Comparison of ENCODE assay signal across 12 cellular contexts in the genomic region with DNA sequence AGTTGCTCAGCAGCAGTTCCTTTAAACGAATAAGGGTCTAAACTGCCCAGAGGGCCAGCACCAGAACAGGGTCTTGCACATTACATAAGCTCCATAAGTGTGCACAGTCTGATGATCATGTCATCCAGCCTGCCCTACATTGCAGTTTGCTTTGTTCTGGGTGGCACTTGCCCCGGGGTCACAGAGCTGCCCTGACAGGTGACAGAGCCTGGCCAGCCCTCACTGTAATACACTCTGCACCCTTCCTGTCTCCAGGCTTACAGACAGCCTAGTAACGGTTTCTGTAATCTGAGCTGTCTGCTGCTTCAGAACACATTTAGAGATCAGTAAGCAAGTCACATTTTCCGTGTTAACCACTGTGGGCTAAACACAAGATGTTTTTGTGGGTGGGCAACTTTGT.
DNase-seq lines count a peak whose midpoint lies in the region; ATAC-seq and TF ChIP-seq lines count a peak whose summit lies in the region.
"Had no signal": no experiment of that assay in that cellular context is flagged by ENCODE, and none has a peak within 500 bp of the region (broad histone marks: within the 10 kb centered on the region; RNA-seq: fewer than 3 reads in every experiment).

No MANE protein-coding gene starts in this region.

- H3K36me3 ChIP-seq in brain microvascular endothelial cell (replicated peaks): no peaks in the 10 kb centered on the region

- peak; percentile 45 to 60 for ATAC-seq in activated CD4-positive, CD25-positive, alpha-beta regulatory T cell treated with anti-CD3 and anti-CD28 coated beads, Interleukin-2, amount 50 U/mL, for 24 hours
- peak; percentile 63 to 66 for ATAC-seq in stimulated activated naive B cell treated with anti-CD40 and anti-IgM and Interleukin-4, amounts not matched to agents 10 μg/mL and 1 μg/mL and 100 μg/mL, for 72 hours (replicated peaks)

- in situ Hi-C loops in brain microvascular endothelial cell (cut with HindIII; ENCODE audit: low pct_ligation_motif_present, low sequenced_read_pairs): no loop called here

- H3K4me3 ChIP-seq in brain microvascular endothelial cell (ENCODE audit: low read depth, low read length): no peak overlapping the region

- H3K27ac Mint-ChIP-seq in stimulated activated naive B cell treated with anti-CD40 and anti-IgM and Interleukin-4, amounts not matched to agents 10 μg/mL and 1 μg/mL and 100 μg/mL, for 72 hours: no peak overlapping the region

- peaks cover 22 to 35% of the 10 kb centered on the region in 2 donors for H3K4me1 Mint-ChIP-seq in stimulated activated naive B cell treated with anti-CD40 and anti-IgM and Interleukin-4, amounts not matched to agents 10 μg/mL and 1 μg/mL and 100 μg/mL, for 72 hours

- H3K9me3 Mint-ChIP-seq in stimulated activated naive B cell treated with anti-CD40 and anti-IgM and Interleukin-4, amounts not matched to agents 10 μg/mL and 1 μg/mL and 100 μg/mL, for 72 hours: peaks cover 2% of the 10 kb centered on the region in 2 donors
- H3K9me3 Mint-ChIP-seq: central memory CD8-positive, alpha-beta T cell had no signal

- H3K36me3 Mint-ChIP-seq in stimulated activated naive B cell treated with anti-CD40 and anti-IgM and Interleukin-4, amounts not matched to agents 10 μg/mL and 1 μg/mL and 100 μg/mL, for 72 hours: peaks cover 14 to 43% of the 10 kb centered on the region in 2 donors

- H3K27me3 ChIP-seq in brain microvascular endothelial cell (replicated peaks): no peaks in the 10 kb centered on the region

- TF ChIP-seq CTCF in brain microvascular endothelial cell (IDR thresholded peaks at IDR 0.05; ENCODE audit: low read depth, low read length, missing control alignments): no peak

- H3K27me3 Mint-ChIP-seq in stimulated activated naive B cell treated with anti-CD40 and anti-IgM and Interleukin-4, amounts not matched to agents 10 μg/mL and 1 μg/mL and 100 μg/mL, for 72 hours: no peaks in the 10 kb centered on the region
- H3K27me3 Mint-ChIP-seq: central memory CD8-positive, alpha-beta T cell had no signal

- DNase-seq in activated CD4-positive, CD25-positive, alpha-beta regulatory T cell (lab: John Stamatoyannopoulos, UW): no peak
- DNase-seq in SK-N-DZ (ENCODE audit: low spot score): peak; percentile 38
- DNase-seq in iPS-NIHi11 (ENCODE audit: low spot score): peak; percentile 30
- DNase-seq in stimulated activated naive B cell treated with anti-CD40 and anti-IgM and Interleukin-4, amounts not matched to agents 10 μg/mL and 1 μg/mL and 100 μg/mL, for 72 hours: no peak
- no peak for DNase-seq in brain microvascular endothelial cell
- no peak for DNase-seq in SW480 (ENCODE audit: low spot score)
- no peak for DNase-seq in NCI-H2227 treated with DMSO at 0.1 percent for 48 hours (lab: John Stamatoyannopoulos, UW)
- DNase-seq: activated CD8-positive, alpha-beta memory T cell treated with anti-CD3 and anti-CD28 coated beads for 24 hours; mesenchymal stem cell had no signal

- no peak overlapping the region for H3K27ac ChIP-seq in brain microvascular endothelial cell
- H3K27ac ChIP-seq: RWPE1 had no signal

- no peak overlapping the region for H3K4me3 Mint-ChIP-seq in stimulated activated naive B cell treated with anti-CD40 and anti-IgM and Interleukin-4, amounts not matched to agents 10 μg/mL and 1 μg/mL and 100 μg/mL, for 72 hours
- H3K4me3 Mint-ChIP-seq: central memory CD8-positive, alpha-beta T cell had no signal

Comparison
In these comparisons a context has a peak if more than half of its experiments do, and no peak if none do; other contexts are left out.
1. DNase-seq: peak in SK-N-DZ (single experiment) and iPS-NIHi11 (single experiment); none in activated CD4-positive, CD25-positive, alpha-beta regulatory T cell (0 of 4), stimulated activated naive B cell treated with anti-CD40 and anti-IgM and Interleukin-4, amounts not matched to agents 10 μg/mL and 1 μg/mL and 100 μg/mL, for 72 hours (single experiment), brain microvascular endothelial cell (single experiment), SW480 (single experiment) and NCI-H2227 treated with DMSO at 0.1 percent for 48 hours (single experiment).